ENCODE assay signal across 1 cellular context in the genomic region with DNA sequence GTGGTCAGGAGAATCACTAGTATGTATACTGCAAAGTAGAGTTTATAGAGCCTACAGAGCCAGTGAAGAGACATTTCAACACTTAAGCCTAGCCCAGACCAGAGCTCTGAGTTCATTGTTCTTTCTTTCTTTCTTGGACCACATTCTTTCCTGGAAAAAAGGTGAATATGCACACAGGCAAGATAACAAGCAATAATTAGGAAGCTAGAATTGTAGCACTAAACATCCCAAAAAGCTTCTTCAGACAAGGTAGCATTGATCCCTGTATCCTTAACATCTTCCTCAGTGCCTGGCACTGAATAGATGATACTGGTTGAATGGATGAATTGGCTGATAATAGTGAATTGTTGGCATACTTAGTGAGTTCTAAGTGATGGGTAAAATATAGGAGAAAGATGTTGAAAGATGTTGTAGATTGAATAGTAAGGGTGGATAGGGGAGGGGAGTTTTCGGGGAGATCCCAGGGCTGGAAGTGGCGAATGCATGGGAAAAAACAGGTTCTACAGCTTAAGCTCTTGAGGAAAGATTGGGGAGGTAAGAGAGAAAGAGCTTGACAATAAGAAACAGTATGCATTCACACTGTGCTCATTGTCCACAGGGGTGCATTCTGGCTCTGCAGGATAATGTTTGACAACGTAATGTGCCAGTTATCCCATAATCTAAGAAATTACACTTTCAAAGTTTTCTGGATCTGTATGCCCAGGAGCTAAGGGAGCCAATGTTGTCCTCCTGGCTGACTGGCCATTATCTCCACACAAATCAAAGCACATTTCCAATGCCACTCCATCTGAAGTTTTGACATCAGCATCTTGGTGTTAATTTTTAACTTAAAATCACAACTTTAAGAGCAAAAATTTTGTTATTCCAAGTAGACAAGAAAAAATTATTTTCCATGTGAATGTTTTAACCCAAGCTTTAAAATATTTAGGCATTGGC.
A peak's percentile ranks its signal among the peaks of the same experiment; 100 is the strongest.
TF ChIP-seq lines count a peak whose summit lies in the region.

No MANE protein-coding gene starts in this region.

TF ChIP-seq in GM12878, 131 proteins besides CTCF, POLR2A, EP300 and RAD21:
- TF ChIP-seq YY1 (IDR thresholded peaks at IDR 0.05; ENCODE audit: low read depth, low read length) = no peak
- peak in 1 of 2 experiments; percentile 54; a peak in 2 of 4 replicates for TF ChIP-seq ETV6 (conservative IDR thresholded peaks at IDR 0.05 in 1 of 2, IDR thresholded peaks at IDR 0.05 in 1 of 2; ENCODE audit: borderline replicate concordance in 1 of 2, low read depth in 1 of 2)
- peak; percentile 83; the same call in 1 of the 2 replicates for TF ChIP-seq NFXL1 (IDR thresholded peaks at IDR 0.05; ENCODE audit: borderline replicate concordance)
